23 cellular contexts compared by ENCODE assay signal in the genomic region with DNA sequence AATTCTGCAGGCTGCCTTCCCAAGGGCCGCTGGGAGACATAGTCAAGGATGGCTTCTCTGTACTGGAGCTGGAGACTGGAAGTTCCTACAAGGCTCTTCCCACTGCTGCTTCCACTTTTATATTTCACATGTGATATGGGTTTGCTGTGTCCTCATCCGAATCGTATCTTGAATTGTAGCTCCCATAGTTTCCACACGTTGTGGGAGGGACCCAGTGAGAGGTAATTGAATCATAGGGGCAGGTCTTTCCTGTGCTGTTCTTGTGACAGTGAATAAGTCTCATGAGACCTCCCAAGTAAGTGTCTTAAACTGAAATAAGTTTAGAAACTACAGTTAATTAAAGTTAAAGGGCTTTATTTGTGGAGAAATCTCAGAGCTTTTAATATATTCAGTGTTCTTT. TPM values are rescaled to one million over a fixed set of nuclear protein-coding genes. Genes with fewer than 3 reads are reported as not detected.
"Had no signal": no experiment of that assay in that cellular context is flagged by ENCODE, and none has a peak within 500 bp of the region (broad histone marks: within the 10 kb centered on the region; RNA-seq: fewer than 3 reads in every experiment).

No MANE protein-coding gene starts in this region.

- ATAC-seq: activated CD4-positive, alpha-beta T cell treated with anti-CD3 and anti-CD28 coated beads for 36 hours; activated naive CD4-positive, alpha-beta T cell treated with anti-CD3 and anti-CD28 coated beads, Interleukin-2, amount 50 U/mL, for 72 hours; foreskin keratinocyte; left lobe of liver had no signal

- H3K36me3 ChIP-seq: adrenal gland, cardiac muscle cell, esophagus squamous epithelium, thyroid gland had no signal

- H3K27ac ChIP-seq: adrenal gland, cardiac muscle cell, esophagus squamous epithelium, foreskin keratinocyte, thyroid gland had no signal

- H3K4me1 Mint-ChIP-seq: activated CD4-positive, alpha-beta T cell treated with anti-CD3 and anti-CD28 coated beads for 36 hours had no signal

- H3K9me3 Mint-ChIP-seq: T-helper 2 cell treated with Interferon-gamma antibody and Interleukin-4, amounts not matched to agents 5 μg/mL and 100 μg/mL, for 36 hours had no signal

- H3K9me3 ChIP-seq: adrenal gland, esophagus squamous epithelium, thyroid gland had no signal

- H3K4me1 ChIP-seq: adrenal gland, esophagus squamous epithelium, foreskin keratinocyte, thyroid gland had no signal

- FAIRE-seq: endothelial cell of umbilical vein, TTC549 had no signal

- H3K4me3 ChIP-seq: adrenal gland, cardiac muscle cell, esophagus squamous epithelium, thyroid gland had no signal

- H3K4me3 Mint-ChIP-seq: activated CD4-positive, alpha-beta T cell treated with anti-CD3 and anti-CD28 coated beads for 36 hours; nephron; T-helper 2 cell treated with Interferon-gamma antibody and Interleukin-4, amounts not matched to agents 5 μg/mL and 100 μg/mL, for 36 hours; WTC11 had no signal

- DNase-seq: activated CD4-positive, alpha-beta T cell treated with anti-CD3 and anti-CD28 coated beads for 36 hours; activated CD4-positive, alpha-beta T cell treated with anti-CD3 and anti-CD28 coated beads, Interleukin-2, amount 50 U/mL, for 48 hours; activated gamma-delta T cell treated with Interleukin-2 at 50 U/mL for 16 hours; adrenal gland; dermis blood vessel endothelial cell; effector memory CD4-positive, alpha-beta T cell; esophagus squamous epithelium; glutamatergic neuron; hypothalamus; islet precursor cell; midbrain; stimulated activated CD4-positive, alpha-beta T cell treated with anti-CD3 and anti-CD28 coated beads, Interleukin-2, amount 100 ng/mL, for 24 hours; stimulated activated naive CD4-positive, alpha-beta T cell treated with Interleukin-2 at 50 U/mL for 16 hours; thyroid gland had no signal

- H3K27ac Mint-ChIP-seq: activated CD4-positive, alpha-beta T cell treated with anti-CD3 and anti-CD28 coated beads for 36 hours; activated naive CD4-positive, alpha-beta T cell treated with anti-CD3 and anti-CD28 coated beads, Interleukin-2, amount 50 U/mL, for 72 hours; nephron; T-helper 2 cell treated with Interferon-gamma antibody and Interleukin-4, amounts not matched to agents 5 μg/mL and 100 μg/mL, for 36 hours; WTC11 had no signal

- H3K27me3 ChIP-seq: adrenal gland, cardiac muscle cell, esophagus squamous epithelium, thyroid gland had no signal

RNA-seq across cellular contexts. Expression of gene BICC1, which starts 47.0 kb away (rescaled TPM):
- total RNA-seq: activated CD4-positive, alpha-beta T cell treated with anti-CD3 and anti-CD28 coated beads for 36 hours had no signal
